ENCODE assay signal across 18 cellular contexts in genomic region chr6:150607044-150607650, GRCh38. TPM values are rescaled to one million over a fixed set of nuclear protein-coding genes. Genes with fewer than 3 reads are reported as not detected.
A peak's percentile ranks its signal among the peaks of the same experiment; 100 is the strongest.
DNase-seq lines count a peak whose midpoint lies in the region; ATAC-seq and TF ChIP-seq lines count a peak whose summit lies in the region.
"Had no signal": no experiment of that assay in that cellular context is flagged by ENCODE, and none has a peak within 500 bp of the region (broad histone marks: within the 10 kb centered on the region; RNA-seq: fewer than 3 reads in every experiment).

No MANE protein-coding gene starts in this region.

- peaks cover 3% of the 10 kb centered on the region for H3K27me3 ChIP-seq in left ventricle myocardium inferior (ENCODE audit: low read depth)

- intact Hi-C loops in left ventricle myocardium inferior (cut with micrococcal nuclease) (loop anchor here (10.0 kb wide), 1 partner anchor 208 kb away; no protein-coding TSS in a partner anchor), left cardiac atrium (cut with DNase I) (no loop called here), sciatic nerve (cut with DNase I) (no loop called here)

- peak overlapping the region; percentile 28 for H3K27ac ChIP-seq in left ventricle myocardium inferior (replicated peaks)

- DNase-seq in left ventricle myocardium inferior = no peak
- DNase-seq in left cardiac atrium = no peak
- DNase-seq in endothelial cell (ENCODE audit: low spot score) = no peak
- DNase-seq in sciatic nerve (ENCODE audit: low spot score) = no peak
- no peak for DNase-seq in globus pallidus (ENCODE audit: low spot score)
- DNase-seq: CD4-positive, alpha-beta T cell; DMS153; GDM1; HFFc6; MV-4-11; NCI-H1694 treated with DMSO at 0.1 percent for 48 hours; NCI-H524 treated with DMSO at 0.1 percent for 48 hours; PC-3; RPMI8226; SHP77 treated with DMSO at 0.1 percent for 48 hours had no signal

- H3K4me3 ChIP-seq in left ventricle myocardium inferior = no peak overlapping the region
- H3K4me3 ChIP-seq: K562 had no signal

- H3K36me3 Mint-ChIP-seq in endothelial cell (ENCODE audit: low read depth, unreplicated experiment) = peaks cover 28% of the 10 kb centered on the region

- H3K27ac Mint-ChIP-seq in endothelial cell (ENCODE audit: unreplicated experiment) = peak overlapping the region; percentile 40
- H3K27ac Mint-ChIP-seq: CD4-positive, alpha-beta T cell; HFFc6 had no signal

- no peak for ATAC-seq in left cardiac atrium
- peak; percentile 53 for ATAC-seq in sciatic nerve
- no peak for ATAC-seq in GM19455 (IDR thresholded peaks at IDR 0.05; ENCODE audit: unreplicated experiment)
- ATAC-seq in GM18907 (IDR thresholded peaks at IDR 0.05; ENCODE audit: unreplicated experiment) = no peak
- ATAC-seq: K562, PC-3 had no signal

- peaks cover 84% of the 10 kb centered on the region for H3K4me1 Mint-ChIP-seq in endothelial cell (ENCODE audit: unreplicated experiment)

- no peaks in the 10 kb centered on the region for H3K9me3 Mint-ChIP-seq in endothelial cell (ENCODE audit: unreplicated experiment)
- H3K9me3 Mint-ChIP-seq: CD4-positive, alpha-beta T cell; HFFc6 had no signal

- H3K9me3 ChIP-seq in left ventricle myocardium inferior (replicated peaks) = no peaks in the 10 kb centered on the region

- peak overlapping the region; percentile 21 for H3K4me3 Mint-ChIP-seq in endothelial cell (ENCODE audit: unreplicated experiment)
- H3K4me3 Mint-ChIP-seq: CD4-positive, alpha-beta T cell; HFFc6 had no signal

- H3K36me3 ChIP-seq in left ventricle myocardium inferior = no peaks in the 10 kb centered on the region

- TF ChIP-seq CTCF in left ventricle myocardium inferior (IDR thresholded peaks at IDR 0.05; ENCODE audit: borderline replicate concordance) = no peak
- TF ChIP-seq CTCF in endothelial cell (IDR thresholded peaks at IDR 0.05; ENCODE audit: unreplicated experiment) = no peak

- peaks cover 2% of the 10 kb centered on the region for H3K27me3 Mint-ChIP-seq in endothelial cell (ENCODE audit: unreplicated experiment)

- H3K4me1 ChIP-seq in left ventricle myocardium inferior = peaks cover 46% of the 10 kb centered on the region

RNA-seq across cellular contexts. Expression of gene PLEKHG1, which starts 7.5 kb away (rescaled TPM):
- total RNA-seq in left ventricle myocardium inferior (7.4 TPM), left cardiac atrium (10 to 100 TPM in 1 of 2 donors, 1 to 10 TPM in 1; 9.3 to 25.1 TPM), endothelial cell (ENCODE audit: unreplicated experiment) (135 TPM), sciatic nerve (57.7 TPM)
